27 cellular contexts compared by ENCODE assay signal in the genomic region with DNA sequence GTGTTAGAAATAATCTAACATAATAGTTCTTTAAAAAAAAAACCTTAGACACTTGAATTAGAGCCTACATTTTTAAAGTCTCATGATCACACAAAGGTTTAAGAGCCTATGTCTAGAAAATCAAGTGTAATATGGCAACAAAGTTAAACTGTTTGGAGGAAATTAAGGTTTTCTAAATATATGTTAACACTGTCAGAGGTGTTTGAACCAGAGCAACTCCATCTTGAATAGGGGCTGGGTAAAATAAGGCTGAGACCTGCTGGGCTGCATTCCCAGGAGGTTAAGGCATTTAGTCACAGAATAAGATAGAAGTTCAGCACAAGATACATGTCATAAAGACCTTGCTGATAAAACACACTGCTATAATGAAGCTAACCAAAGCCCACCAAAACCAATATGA.
"Had no signal": no experiment of that assay in that cellular context is flagged by ENCODE, and none has a peak within 500 bp of the region (broad histone marks: within the 10 kb centered on the region; RNA-seq: fewer than 3 reads in every experiment).

No MANE protein-coding gene starts in this region.

- H3K36me3 ChIP-seq: ascending aorta had no signal

- H3K4me1 ChIP-seq: ascending aorta had no signal

- H3K36me3 Mint-ChIP-seq: activated CD8-positive, alpha-beta memory T cell treated with anti-CD3 and anti-CD28 coated beads, Interleukin-2, amount 10 ng/mL, durations not matched to agents 7 days and 5 days; activated naive CD4-positive, alpha-beta T cell treated with anti-CD3 and anti-CD28 coated beads, Interleukin-2, amount 50 U/mL, for 72 hours had no signal

- H3K27me3 ChIP-seq: ascending aorta, body of pancreas had no signal

- H3K27me3 Mint-ChIP-seq: activated CD8-positive, alpha-beta memory T cell treated with anti-CD3 and anti-CD28 coated beads, Interleukin-2, amount 10 ng/mL, durations not matched to agents 7 days and 5 days; activated naive CD8-positive, alpha-beta T cell treated with anti-CD3 and anti-CD28 coated beads, Interleukin-2, amount 50 U/mL, for 24 hours; activated T-cell treated with anti-CD3 and anti-CD28 coated beads, Interleukin-2, amount 50 U/mL, for 24 hours; central memory CD8-positive, alpha-beta T cell; T-helper 17 cell had no signal

- H3K9me3 Mint-ChIP-seq: activated naive CD8-positive, alpha-beta T cell treated with anti-CD3 and anti-CD28 coated beads, Interleukin-2, amount 50 U/mL, for 24 hours; activated T-cell treated with anti-CD3 and anti-CD28 coated beads, Interleukin-2, amount 50 U/mL, for 24 hours; activated T-helper 1 cell treated with anti-CD3 and anti-CD28 coated beads, Interleukin-12 subunit alpha, Interleukin-12 subunit beta, Interleukin-2, Interleukin-4 antibody, amounts not matched to agents 30 ng/mL and 10 ng/mL and 1 ng/mL, durations not matched to agents 14 hours and 24 hours and 36 hours; central memory CD8-positive, alpha-beta T cell had no signal

- H3K4me3 ChIP-seq: ascending aorta, body of pancreas had no signal

- ATAC-seq: activated CD8-positive, alpha-beta memory T cell treated with anti-CD3 and anti-CD28 coated beads, Interleukin-2, amount 10 ng/mL, durations not matched to agents 7 days and 5 days; activated CD8-positive, alpha-beta T cell treated with anti-CD3 and anti-CD28 coated beads, Interleukin-2, amount 10 ng/mL, durations not matched to agents 7 days and 5 days; activated naive CD8-positive, alpha-beta T cell treated with anti-CD3 and anti-CD28 coated beads, Interleukin-2, amount 50 U/mL, for 24 hours; PC-3; T-helper 17 cell; WTC11 had no signal

- H3K4me3 Mint-ChIP-seq: activated CD8-positive, alpha-beta memory T cell treated with anti-CD3 and anti-CD28 coated beads, Interleukin-2, amount 10 ng/mL, durations not matched to agents 7 days and 5 days; activated CD8-positive, alpha-beta T cell treated with anti-CD3 and anti-CD28 coated beads, Interleukin-2, amount 10 ng/mL, durations not matched to agents 7 days and 5 days; activated naive CD8-positive, alpha-beta T cell treated with anti-CD3 and anti-CD28 coated beads, Interleukin-2, amount 50 U/mL, for 24 hours; activated T-cell treated with anti-CD3 and anti-CD28 coated beads, Interleukin-2, amount 50 U/mL, for 24 hours; activated T-helper 1 cell treated with anti-CD3 and anti-CD28 coated beads, Interleukin-12 subunit alpha, Interleukin-12 subunit beta, Interleukin-2, Interleukin-4 antibody, amounts not matched to agents 30 ng/mL and 10 ng/mL and 1 ng/mL, durations not matched to agents 14 hours and 24 hours and 36 hours; central memory CD8-positive, alpha-beta T cell; T-helper 17 cell; WTC11 had no signal

- H3K9me3 ChIP-seq: ascending aorta, body of pancreas had no signal

- DNase-seq: activated CD4-positive, alpha-beta T cell treated with anti-CD3 and anti-CD28 coated beads for 48 hours; activated CD4-positive, alpha-beta T cell treated with anti-CD3 and anti-CD28 coated beads, Interleukin-2, amount 50 U/mL, for 4 hours; activated CD4-positive, CD25-positive, alpha-beta regulatory T cell treated with anti-CD3 and anti-CD28 coated beads, Interleukin-2, amount 50 U/mL, for 72 hours; activated CD8-positive, alpha-beta memory T cell treated with anti-CD3 and anti-CD28 coated beads, Interleukin-2, amount 10 ng/mL, durations not matched to agents 7 days and 5 days; activated CD8-positive, alpha-beta T cell treated with anti-CD3 and anti-CD28 coated beads, Interleukin-2, amount 10 ng/mL, durations not matched to agents 7 days and 5 days; activated effector memory CD4-positive, alpha-beta T cell treated with anti-CD3 and anti-CD28 coated beads, Interleukin-2, amount 50 U/mL, for 16 hours; activated naive CD4-positive, alpha-beta T cell treated with Interleukin-2 at 50 U/mL for 16 hours; activated naive CD8-positive, alpha-beta T cell treated with anti-CD3 and anti-CD28 coated beads, Interleukin-2, amount 50 U/mL, for 24 hours; activated T-cell treated with anti-CD3 and anti-CD28 coated beads, Interleukin-2, amount 50 U/mL, for 24 hours; amniotic stem cell; body of pancreas; Kasumi-1; NCI-H1048; NCI-H146; NCI-H187 treated with DMSO at 0.1 percent for 48 hours; NCI-H2081 treated with DMSO at 0.1 percent for 48 hours; NCI-H446; NCI-H524; PC-3; SIG-M5; T-helper 17 cell; T-helper 9 cell had no signal

- H3K27ac ChIP-seq: ascending aorta had no signal

- H3K27ac Mint-ChIP-seq: activated CD8-positive, alpha-beta memory T cell treated with anti-CD3 and anti-CD28 coated beads, Interleukin-2, amount 10 ng/mL, durations not matched to agents 7 days and 5 days; activated CD8-positive, alpha-beta T cell treated with anti-CD3 and anti-CD28 coated beads, Interleukin-2, amount 10 ng/mL, durations not matched to agents 7 days and 5 days; activated naive CD8-positive, alpha-beta T cell treated with anti-CD3 and anti-CD28 coated beads, Interleukin-2, amount 50 U/mL, for 24 hours; activated T-cell treated with anti-CD3 and anti-CD28 coated beads, Interleukin-2, amount 50 U/mL, for 24 hours; activated T-helper 1 cell treated with anti-CD3 and anti-CD28 coated beads, Interleukin-12 subunit alpha, Interleukin-12 subunit beta, Interleukin-2, Interleukin-4 antibody, amounts not matched to agents 30 ng/mL and 10 ng/mL and 1 ng/mL, durations not matched to agents 14 hours and 24 hours and 36 hours; T-helper 17 cell; WTC11 had no signal
